In the genomic region with DNA sequence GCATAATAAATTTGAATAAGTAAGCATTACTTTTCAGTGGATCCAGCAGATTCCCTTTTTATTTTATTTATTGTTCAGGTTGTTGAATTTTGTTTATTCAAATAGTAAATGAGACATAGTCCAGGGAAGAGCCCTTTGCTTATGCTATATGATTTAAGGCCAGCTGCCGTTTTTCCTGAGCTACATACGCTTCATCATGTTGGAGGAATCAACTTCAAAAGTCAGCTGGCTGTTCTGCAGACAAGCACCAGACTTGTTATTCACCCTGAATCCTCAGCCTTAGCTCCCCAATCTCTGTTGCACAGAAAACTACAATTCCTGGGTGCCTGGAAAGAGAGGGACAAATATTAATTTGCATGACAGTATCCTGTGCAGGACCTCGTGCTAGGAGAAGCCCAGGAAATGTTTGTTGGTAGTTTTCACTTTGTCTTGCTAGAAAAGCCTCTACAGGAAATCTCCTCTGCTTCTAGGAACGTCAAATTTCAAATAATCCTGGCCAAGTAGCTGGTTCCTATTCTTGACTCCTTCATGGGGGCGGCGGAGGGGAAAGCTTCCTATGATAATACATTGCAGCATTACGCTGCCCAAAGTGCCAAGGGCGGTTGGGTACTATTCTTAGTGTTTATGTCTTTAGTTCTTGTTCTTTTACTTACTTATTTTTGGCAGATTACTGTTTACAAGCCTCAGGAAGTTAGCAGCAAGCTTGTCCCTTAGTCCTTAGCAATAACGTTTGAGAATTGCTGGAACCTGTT, we compare ENCODE assay signal across 13 cellular contexts.
DNase-seq lines count a peak whose midpoint lies in the region; ATAC-seq, FAIRE-seq and TF ChIP-seq lines count a peak whose summit lies in the region.
"Had no signal": no experiment of that assay in that cellular context is flagged by ENCODE, and none has a peak within 500 bp of the region (broad histone marks: within the 10 kb centered on the region; RNA-seq: fewer than 3 reads in every experiment).

No MANE protein-coding gene starts in this region.

- H2BK15ac ChIP-seq in H1 (ENCODE audit: low read length), result no peak overlapping the region

- peak overlapping the region; percentile 25 for H3K27ac Mint-ChIP-seq in activated T-cell treated with anti-CD3 and anti-CD28 coated beads, Interleukin-2, amount 50 U/mL, for 72 hours
- peak overlapping the region; percentile 55 to 83 for H3K27ac Mint-ChIP-seq in T-cell
- H3K27ac Mint-ChIP-seq in stimulated activated naive CD8-positive, alpha-beta T cell treated with anti-CD3 and anti-CD28 coated beads, Interleukin-15, amount 100 ng/mL, for 72 hours, result peak overlapping the region in 1 of 2 donors; percentile 53

- peaks cover 4% of the 10 kb centered on the region; the same call in 1 of the 2 replicates for H3K79me1 ChIP-seq in H1 (ENCODE audit: low read depth, low read length)

- no peaks in the 10 kb centered on the region for H3K23me2 ChIP-seq in H1 (ENCODE audit: low read depth, low read length)

- H3K4me3 Mint-ChIP-seq in activated T-cell treated with anti-CD3 and anti-CD28 coated beads, Interleukin-2, amount 50 U/mL, for 72 hours, result peak overlapping the region; percentile 37 to 42
- peak overlapping the region; percentile 55 to 59 (median 57) for H3K4me3 Mint-ChIP-seq in T-cell
- peak overlapping the region; percentile 37 to 48 for H3K4me3 Mint-ChIP-seq in stimulated activated naive CD8-positive, alpha-beta T cell treated with anti-CD3 and anti-CD28 coated beads, Interleukin-15, amount 100 ng/mL, for 72 hours
- H3K4me3 Mint-ChIP-seq: central memory CD8-positive, alpha-beta T cell had no signal

- no peak overlapping the region for H3K27ac ChIP-seq in H1 (ENCODE audit: low read depth, low read length)

- H3K79me2 ChIP-seq in H1 (ENCODE audit: control insufficient read depth in 1 of 2, insufficient read depth in 2 of 2, low read length in 2 of 2), result peaks cover 0 to 16% of the 10 kb centered on the region in 2 experiments; a peak in 2 of 4 replicates

- no peak overlapping the region for H3K14ac ChIP-seq in H1 (ENCODE audit: insufficient read length)

- DNase-seq in activated T-cell treated with anti-CD3 and anti-CD28 coated beads, Interleukin-2, amount 50 U/mL, for 72 hours, result no peak
- DNase-seq in activated T-cell treated with anti-CD3 and anti-CD28 coated beads, Interleukin-2, amount 50 U/mL, for 1 hour, result no peak
- DNase-seq in T-cell (no peak), H1 (ENCODE audit: low read depth in 1 of 2, low spot score in 2 of 2) (no peak), NCI-H345 (lab: John Stamatoyannopoulos, UW) (no peak)
- DNase-seq in stimulated activated naive CD8-positive, alpha-beta T cell treated with anti-CD3 and anti-CD28 coated beads, Interleukin-15, amount 100 ng/mL, for 72 hours, result no peak
- DNase-seq: activated CD8-positive, alpha-beta memory T cell treated with anti-CD3 and anti-CD28 coated beads, Interleukin-2, amount 50 U/mL, for 4 hours; Karpas-422; stimulated activated CD4-positive, alpha-beta T cell treated with anti-CD3 and anti-CD28 coated beads, Interleukin-4, amount 100 ng/mL, for 1 hour; stimulated activated naive CD4-positive, alpha-beta T cell had no signal

- no peak overlapping the region for H4K8ac ChIP-seq in H1 (ENCODE audit: extremely low read depth, insufficient read depth, low read length)

- CTCF ChIA-PET in T-cell (lab: Charles Lee) (interaction anchor here in 1 of 2 donors (0.7 to 1.2 kb wide), 3 partner anchors 12 to 29 kb away, joined by 3 to 7 read pairs (median 3); no protein-coding TSS in a partner anchor), H1 (lab: Charles Lee; ENCODE audit: partially characterized antibody) (interaction anchor here (0.8 to 2.6 kb wide), 9 partner anchors 9 to 270 kb away, joined by 3 to 13 read pairs (median 5); no protein-coding TSS in a partner anchor)

- no peak overlapping the region for H3K56ac ChIP-seq in H1 (replicated peaks; ENCODE audit: insufficient read length, low read depth, low read length)

- no peaks in the 10 kb centered on the region for H3K27me3 ChIP-seq in H1 (replicated peaks in 1 of 4; ENCODE audit: control insufficient read depth in 3 of 4, extremely low read depth in 1 of 4, insufficient read depth in 3 of 4, low read length in 3 of 4)

- H4K20me1 ChIP-seq in H1 (replicated peaks in 1 of 2; ENCODE audit: control insufficient read depth in 1 of 2, insufficient read depth in 2 of 2, low read length in 2 of 2), result no peaks in the 10 kb centered on the region

- no peak overlapping the region for H3K9ac ChIP-seq in H1 (replicated peaks in 1 of 4; ENCODE audit: extremely low read depth in 1 of 4, low read depth in 3 of 4, low read length in 3 of 4)

- H2BK20ac ChIP-seq in H1 (ENCODE audit: low read length), result no peak overlapping the region

- no peaks in the 10 kb centered on the region for H3K9me3 ChIP-seq in H1 (ENCODE audit: insufficient read depth in 2 of 2, low read depth in 1 of 2, low read length in 1 of 2)

- peak overlapping the region; percentile 18 to 32; a peak in 2 of 4 replicates for H3K4me2 ChIP-seq in H1 (ENCODE audit: insufficient read depth in 1 of 2, low read depth in 2 of 2, low read length in 2 of 2)

- H3K27me3 Mint-ChIP-seq in activated T-cell treated with anti-CD3 and anti-CD28 coated beads, Interleukin-2, amount 50 U/mL, for 72 hours (ENCODE audit: low read depth), result no peaks in the 10 kb centered on the region
- no peaks in the 10 kb centered on the region for H3K27me3 Mint-ChIP-seq in T-cell
- H3K27me3 Mint-ChIP-seq in stimulated activated naive CD8-positive, alpha-beta T cell treated with anti-CD3 and anti-CD28 coated beads, Interleukin-15, amount 100 ng/mL, for 72 hours, result no peaks in the 10 kb centered on the region

- POLR2A ChIA-PET in T-cell (lab: Charles Lee) (interaction anchor here (0.6 kb wide), 2 partner anchors 36 to 42 kb away, joined by 3 read pairs; no protein-coding TSS in a partner anchor), H1 (lab: Charles Lee; ENCODE audit: partially characterized antibody) (interaction anchor here (0.9 kb wide), 1 partner anchor 11 kb away, joined by 3 read pairs; no protein-coding TSS in a partner anchor)

- H3K4me3 ChIP-seq in H1 (ENCODE audit: extremely low read depth in 1 of 4, insufficient read depth in 2 of 4, low read depth in 3 of 4, low read length in 4 of 4), result no peak overlapping the region

- H2BK5ac ChIP-seq in H1 (ENCODE audit: low read depth, low read length), result no peak overlapping the region

- ATAC-seq in activated T-cell treated with anti-CD3 and anti-CD28 coated beads, Interleukin-2, amount 50 U/mL, for 72 hours (replicated peaks in 1 of 2), result no peak
- no peak for ATAC-seq in T-cell (replicated peaks in 1 of 4)
- no peak for ATAC-seq in stimulated activated naive CD8-positive, alpha-beta T cell treated with anti-CD3 and anti-CD28 coated beads, Interleukin-15, amount 100 ng/mL, for 72 hours
- ATAC-seq in HG03039 (IDR thresholded peaks at IDR 0.05; ENCODE audit: unreplicated experiment), result no peak
- ATAC-seq in HG03520 (IDR thresholded peaks at IDR 0.05; ENCODE audit: unreplicated experiment), result no peak

- H4K5ac ChIP-seq in H1 (ENCODE audit: insufficient read length, low read depth, low read length), result no peak overlapping the region

- no peak overlapping the region for H2AFZ ChIP-seq in H1 (ENCODE audit: low read length)

- no peak overlapping the region; the same call in 1 of the 2 replicates for H3K18ac ChIP-seq in H1 (ENCODE audit: extremely low read depth, low read length)

- H2BK120ac ChIP-seq in H1 (replicated peaks; ENCODE audit: low read depth, low read length), result no peak overlapping the region

- peaks cover 93% of the 10 kb centered on the region for H3K4me1 Mint-ChIP-seq in activated T-cell treated with anti-CD3 and anti-CD28 coated beads, Interleukin-2, amount 50 U/mL, for 72 hours (ENCODE audit: low read depth)
- peaks cover 91 to 94% (median 93%) of the 10 kb centered on the region in 3 donors for H3K4me1 Mint-ChIP-seq in T-cell
- H3K4me1 Mint-ChIP-seq in stimulated activated naive CD8-positive, alpha-beta T cell treated with anti-CD3 and anti-CD28 coated beads, Interleukin-15, amount 100 ng/mL, for 72 hours, result peaks cover 93% of the 10 kb centered on the region

- no peak for FAIRE-seq in H1 (lab: Jason Lieb, UNC)

- no peak overlapping the region for H2BK12ac ChIP-seq in H1 (ENCODE audit: low read depth, low read length)

- H4K91ac ChIP-seq in H1 (replicated peaks; ENCODE audit: insufficient read length, low read length), result no peak overlapping the region

- no peak for TF ChIP-seq EP300 in H1 (IDR thresholded peaks at IDR 0.05; ENCODE audit: borderline replicate concordance in 1 of 2, low read depth in 2 of 2, low read length in 2 of 2)

- no peak overlapping the region for H2AK5ac ChIP-seq in H1 (ENCODE audit: low read depth, low read length)

- WGBS in H1 (ENCODE audit: extremely low coverage in 1 of 2, insufficient coverage in 1 of 2, insufficient read length in 1 of 2, insufficient replicate concordance in 2 of 2, low coverage in 1 of 2, low lambda C conversion rate in 2 of 2, missing lambda C conversion rate in 1 of 2), 2 experiments, result 62% methylated on average over 9 of the region's 9 CpGs; no CpG with 5 or more reads in 1 of the 2 experiments

- TF ChIP-seq POLR2A in H1 (IDR thresholded peaks at IDR 0.05; ENCODE audit: control extremely low read depth in 1 of 2, low read depth in 2 of 2, low read length in 2 of 2), result no peak

- peaks cover 3 to 10% of the 10 kb centered on the region in 2 donors for H3K36me3 Mint-ChIP-seq in activated T-cell treated with anti-CD3 and anti-CD28 coated beads, Interleukin-2, amount 50 U/mL, for 72 hours (ENCODE audit: insufficient read depth in 2 of 2)
- H3K36me3 Mint-ChIP-seq in T-cell, result no peaks in the 10 kb centered on the region

- H3K36me3 ChIP-seq in H1 (ENCODE audit: control insufficient read depth in 2 of 4, insufficient read depth in 4 of 4, low read length in 3 of 4), result no peaks in the 10 kb centered on the region

- no peak for TF ChIP-seq RAD21 in H1 (IDR thresholded peaks at IDR 0.05 in 1 of 2, conservative IDR thresholded peaks at IDR 0.05 in 1 of 2; ENCODE audit: low read depth in 2 of 2, low read length in 2 of 2)

- H3K4ac ChIP-seq in H1 (replicated peaks; ENCODE audit: insufficient read length, low read depth, low read length), result no peak overlapping the region

- H3K9me3 Mint-ChIP-seq in activated T-cell treated with anti-CD3 and anti-CD28 coated beads, Interleukin-2, amount 50 U/mL, for 72 hours, result no peaks in the 10 kb centered on the region
- H3K9me3 Mint-ChIP-seq in T-cell, result peaks cover 0 to 14% (median 0%) of the 10 kb centered on the region in 3 donors
- H3K9me3 Mint-ChIP-seq in stimulated activated naive CD8-positive, alpha-beta T cell treated with anti-CD3 and anti-CD28 coated beads, Interleukin-15, amount 100 ng/mL, for 72 hours, result no peaks in the 10 kb centered on the region
- H3K9me3 Mint-ChIP-seq: central memory CD8-positive, alpha-beta T cell had no signal

- peaks cover 0 to 7% (median 3%) of the 10 kb centered on the region in 4 experiments; a peak in 3 of 7 replicates for H3K4me1 ChIP-seq in H1 (replicated peaks in 1 of 4; ENCODE audit: control insufficient read depth in 3 of 4, insufficient read depth in 4 of 4, low read length in 3 of 4)

- no peak overlapping the region for H3K23ac ChIP-seq in H1 (ENCODE audit: insufficient read length)

- TF ChIP-seq CTCF in H1 (IDR thresholded peaks at IDR 0.05; ENCODE audit: control extremely low read depth in 1 of 3, insufficient read depth in 1 of 3, low read depth in 1 of 3, low read length in 3 of 3), result no peak

TF ChIP-seq in H1, 55 proteins besides CTCF, POLR2A, EP300 and RAD21 (continues in another document):
- TF ChIP-seq ASH2L (IDR thresholded peaks at IDR 0.05; ENCODE audit: low read length) (no peak), EZH2 (IDR thresholded peaks at IDR 0.05; ENCODE audit: low read depth, low read length, severe bottlenecking) (no peak)
